9 cellular contexts compared by ENCODE assay signal in the genomic region with DNA sequence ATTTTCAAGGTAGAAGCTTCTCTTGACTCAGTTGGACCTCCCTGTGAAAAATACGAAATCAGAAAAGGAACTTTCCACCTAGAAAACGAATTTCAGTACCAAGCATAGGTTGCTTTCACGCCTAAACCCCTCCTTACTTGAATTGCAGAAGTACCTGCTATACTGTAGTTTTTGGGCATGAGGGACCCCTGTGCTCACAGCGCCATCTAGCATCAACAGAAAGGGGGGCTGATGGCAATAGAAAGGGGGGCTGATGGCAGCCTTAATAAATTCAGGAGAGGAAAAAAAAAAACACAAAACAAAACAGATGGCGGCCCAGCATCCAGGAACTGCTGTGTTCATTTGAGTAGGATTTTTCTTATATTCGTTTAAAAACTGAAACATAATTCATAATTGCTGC.
DNase-seq lines count a peak whose midpoint lies in the region; ATAC-seq and TF ChIP-seq lines count a peak whose summit lies in the region.
"Had no signal": no experiment of that assay in that cellular context is flagged by ENCODE, and none has a peak within 500 bp of the region (broad histone marks: within the 10 kb centered on the region; RNA-seq: fewer than 3 reads in every experiment).

No MANE protein-coding gene starts in this region.

- H3K27ac ChIP-seq in right atrium auricular region, result no peak overlapping the region
- H3K27ac ChIP-seq in testis, result no peak overlapping the region

- no peaks in the 10 kb centered on the region for H3K27me3 ChIP-seq in right atrium auricular region
- no peaks in the 10 kb centered on the region for H3K27me3 ChIP-seq in testis

- H3K9me3 ChIP-seq in right atrium auricular region, result peaks cover 0 to 13% of the 10 kb centered on the region in 2 donors
- no peaks in the 10 kb centered on the region for H3K9me3 ChIP-seq in testis
- H3K9me3 ChIP-seq in mucosa of descending colon, result peaks cover 54% of the 10 kb centered on the region

- H3K4me1 ChIP-seq in right atrium auricular region (no peaks in the 10 kb centered on the region), testis (peaks cover 4% of the 10 kb centered on the region), mucosa of descending colon (ENCODE audit: low read depth) (no peaks in the 10 kb centered on the region)
- H3K4me1 ChIP-seq: spleen had no signal

- no peak for TF ChIP-seq POLR2A in testis (IDR thresholded peaks at IDR 0.05)

- H3K36me3 ChIP-seq in right atrium auricular region (no peaks in the 10 kb centered on the region), testis (ENCODE audit: low read depth, missing control alignments) (no peaks in the 10 kb centered on the region), mucosa of descending colon (ENCODE audit: low read depth) (no peaks in the 10 kb centered on the region)
- H3K36me3 ChIP-seq: spleen had no signal

- no peak for TF ChIP-seq CTCF in right atrium auricular region (IDR thresholded peaks at IDR 0.05)
- no peak for TF ChIP-seq CTCF in astrocyte of the spinal cord (IDR thresholded peaks at IDR 0.05; ENCODE audit: low read depth, low read length)
- TF ChIP-seq CTCF in testis (IDR thresholded peaks at IDR 0.05), result no peak
- no peak for TF ChIP-seq CTCF in mucosa of descending colon (IDR thresholded peaks at IDR 0.05)

- 15 to 17% methylated on average over 6 of the region's 6 CpGs for WGBS in testis, 2 donors

- DNase-seq in right atrium auricular region (ENCODE audit: low spot score), result no peak
- DNase-seq in cardiac septum (ENCODE audit: low spot score), result no peak
- no peak for DNase-seq in astrocyte of the spinal cord (ENCODE audit: low read depth, low spot score)
- peak; percentile 8 for DNase-seq in left kidney (ENCODE audit: low read depth, low spot score)
- no peak for DNase-seq in testis
- DNase-seq in mucosa of descending colon, result no peak
- DNase-seq in HK-2 (ENCODE audit: unreplicated experiment), result no peak

- ATAC-seq in mucosa of descending colon (no peak), HG03378 (IDR thresholded peaks at IDR 0.05; ENCODE audit: unreplicated experiment) (no peak)

- in situ Hi-C loops in astrocyte of the spinal cord (cut with HindIII; ENCODE audit: low sequenced_read_pairs), result no loop called here

- H3K4me3 ChIP-seq in right atrium auricular region, result peak overlapping the region; percentile 34 to 45
- H3K4me3 ChIP-seq in astrocyte of the spinal cord (ENCODE audit: low read depth, low read length), result peak overlapping the region; percentile 50
- peak overlapping the region; percentile 49 to 65 for H3K4me3 ChIP-seq in testis
- no peak overlapping the region for H3K4me3 ChIP-seq in mucosa of descending colon

- intact Hi-C loops in cardiac septum (cut with DNase I), result loop anchor here (10.0 kb wide), 1 partner anchor 73 kb away; no protein-coding TSS in a partner anchor
- intact Hi-C loops in testis (cut with DNase I; ENCODE audit: low total_unique reads), result no loop called here
- intact Hi-C loops in mucosa of descending colon (cut with DNase I, micrococcal nuclease), result no loop called here
